In the genomic region with DNA sequence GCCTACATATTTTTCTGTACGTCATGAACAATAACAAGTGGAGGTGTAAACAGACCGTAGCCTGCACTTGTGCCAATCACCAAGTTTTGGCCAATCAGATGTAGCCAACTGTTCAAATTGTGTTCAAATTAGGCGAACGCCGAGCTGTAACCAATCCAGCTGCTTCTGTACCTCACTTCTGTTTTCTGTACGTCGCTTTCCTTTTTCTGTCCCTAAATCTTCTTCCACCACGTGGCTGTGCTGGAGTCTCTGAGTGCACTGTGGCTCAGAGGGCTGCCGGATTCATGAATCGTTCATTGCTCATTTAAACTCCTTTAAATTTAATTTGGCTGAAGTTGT, we compare ENCODE assay signal across 1 cellular context.
TF ChIP-seq lines count a peak whose summit lies in the region.

No MANE protein-coding gene starts in this region.

TF ChIP-seq in HCT116, 20 proteins besides CTCF, POLR2A, EP300 and RAD21:
- TF ChIP-seq ELF1 (IDR thresholded peaks at IDR 0.05; ENCODE audit: borderline replicate concordance, low read depth) (no peak), EGR1 (IDR thresholded peaks at IDR 0.05; ENCODE audit: low read depth) (no peak), SRF (IDR thresholded peaks at IDR 0.05; ENCODE audit: low read depth) (no peak), SIN3A (IDR thresholded peaks at IDR 0.05; ENCODE audit: low read depth) (no peak), EZH2phosphoT487 (IDR thresholded peaks at IDR 0.05; ENCODE audit: borderline replicate concordance) (no peak), ATF3 (IDR thresholded peaks at IDR 0.05) (no peak), CBX3 (IDR thresholded peaks at IDR 0.05; ENCODE audit: low read depth) (no peak), REST (IDR thresholded peaks at IDR 0.05; ENCODE audit: low read depth) (no peak), ZNF274 (IDR thresholded peaks at IDR 0.05; ENCODE audit: low read depth, low read length) (no peak), CEBPB (IDR thresholded peaks at IDR 0.05; ENCODE audit: low read depth) (no peak), EZH2 (IDR thresholded peaks at IDR 0.05) (no peak), YY1 (IDR thresholded peaks at IDR 0.05; ENCODE audit: extremely low read depth, insufficient replicate concordance, low read depth, low read length) (no peak), TCF7L2 (IDR thresholded peaks at IDR 0.05; ENCODE audit: borderline replicate concordance, extremely low read depth, insufficient read depth, insufficient read length) (no peak), ZFX (IDR thresholded peaks at IDR 0.05) (no peak), MAX (IDR thresholded peaks at IDR 0.05) (no peak), POLR2AphosphoS5 (IDR thresholded peaks at IDR 0.05; ENCODE audit: low read depth, low read length) (no peak)
